ENCODE assay signal across 8 cellular contexts in the genomic region with DNA sequence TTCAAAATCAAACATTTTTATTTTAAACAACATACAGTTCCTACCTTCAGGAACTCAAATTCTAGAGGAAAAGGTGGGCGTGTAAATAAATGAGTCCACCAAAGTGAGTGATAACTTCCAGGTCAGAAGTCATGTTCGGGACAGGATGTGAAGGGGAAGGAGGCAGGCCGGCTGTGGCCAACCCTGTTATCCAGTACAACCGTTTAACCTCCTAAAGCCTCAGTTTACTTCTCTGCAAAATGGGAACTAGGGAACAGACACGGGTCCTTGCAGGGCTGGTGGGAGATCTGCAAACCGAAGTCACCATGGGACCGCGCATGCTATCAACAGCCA. TPM values are rescaled to one million over a fixed set of nuclear protein-coding genes. Genes with fewer than 3 reads are reported as not detected.
DNase-seq lines count a peak whose midpoint lies in the region; ATAC-seq and TF ChIP-seq lines count a peak whose summit lies in the region.

No MANE protein-coding gene starts in this region.

- TF ChIP-seq CTCF in NB4 (IDR thresholded peaks at IDR 0.05; ENCODE audit: low read depth, low read length) (no peak), glutamatergic neuron (IDR thresholded peaks at IDR 0.05; ENCODE audit: partially characterized antibody, unreplicated experiment) (no peak), psoas muscle (IDR thresholded peaks at IDR 0.05) (no peak)

- peaks cover 7% of the 10 kb centered on the region for H3K9me3 Mint-ChIP-seq in glutamatergic neuron (ENCODE audit: unreplicated experiment)

- H3K27me3 Mint-ChIP-seq in glutamatergic neuron (ENCODE audit: unreplicated experiment), result peaks cover 2% of the 10 kb centered on the region

- ATAC-seq in Right ventricle myocardium superior (ENCODE audit: poor library complexity), result peak; percentile 1
- ATAC-seq in Right ventricle myocardium inferior, result no peak
- ATAC-seq in HG02623 (IDR thresholded peaks at IDR 0.05; ENCODE audit: unreplicated experiment), result peak; percentile 14
- ATAC-seq in psoas muscle, result peak; percentile 2 to 27 (median 10)

- no peak for TF ChIP-seq POLR2A in NB4 (IDR thresholded peaks at IDR 0.05; ENCODE audit: extremely low read depth, insufficient read length)

- peaks cover 34% of the 10 kb centered on the region for H3K4me1 ChIP-seq in psoas muscle

- peak overlapping the region; percentile 95 for H3K4me3 Mint-ChIP-seq in glutamatergic neuron (ENCODE audit: unreplicated experiment)

- peaks cover under 1 to 13% of the 10 kb centered on the region in 2 donors for H3K36me3 ChIP-seq in psoas muscle (ENCODE audit: insufficient read depth in 1 of 2, low read depth in 1 of 2)

- intact Hi-C loops in Right ventricle myocardium superior (cut with DNase I), result no loop called here
- intact Hi-C loops in Right ventricle myocardium inferior (cut with DNase I), result loop anchor here (1.0 to 10.0 kb wide), 3 partner anchors 78 to 181 kb away; partner anchors contain the start of genes ADI1 and RNASEH1
- intact Hi-C loops in psoas muscle (cut with DNase I), result loop anchor here (2.0 to 10.0 kb wide), 3 partner anchors 74 to 762 kb away; partner anchors contain the start of gene RPS7 (in 1 of the 2)

- H3K9me3 ChIP-seq in psoas muscle, result no peaks in the 10 kb centered on the region

- H3K4me3 ChIP-seq in NB4 (ENCODE audit: low read depth, low read length) (peak overlapping the region; percentile 95), psoas muscle (peak overlapping the region; percentile 92)

- H3K4me1 Mint-ChIP-seq in glutamatergic neuron (ENCODE audit: low read depth, unreplicated experiment), result peaks cover 17% of the 10 kb centered on the region

- H3K27ac Mint-ChIP-seq in glutamatergic neuron (ENCODE audit: unreplicated experiment), result peak overlapping the region; percentile 90

- no peaks in the 10 kb centered on the region for H3K27me3 ChIP-seq in psoas muscle (ENCODE audit: insufficient read depth in 3 of 3, low read length in 2 of 3)

- peak overlapping the region; percentile 98 for H3K27ac ChIP-seq in psoas muscle

- DNase-seq in Right ventricle myocardium superior (no peak), Right ventricle myocardium inferior (ENCODE audit: missing footprints) (no peak), NB4 (ENCODE audit: low read depth) (peak; percentile 70), activated T-cell treated with anti-CD3 and anti-CD28 coated beads for 48 hours (ENCODE audit: low read depth) (peak; percentile 28), glutamatergic neuron (no peak), psoas muscle (peak in 1 of 2 donors; percentile 17), GM19240 (ENCODE audit: insufficient read length, low spot score) (no peak)

- 1 to 3% (median 1%) methylated on average over 8 of the region's 8 CpGs for WGBS in psoas muscle, 3 donors

- H3K36me3 Mint-ChIP-seq in glutamatergic neuron (ENCODE audit: unreplicated experiment), result no peaks in the 10 kb centered on the region

RNA-seq across cellular contexts. Expression of gene EIPR1, which starts 0.4 kb away (rescaled TPM):
- total RNA-seq in Right ventricle myocardium superior, result 8.4 TPM
- 10.2 TPM for total RNA-seq in Right ventricle myocardium inferior
- 43.8 TPM for total RNA-seq in glutamatergic neuron (ENCODE audit: unreplicated experiment)
- 10 to 100 TPM in 3 of 4 donors, 1 to 10 TPM in 1; 9.7 to 18.7 (median 12.3) TPM for total RNA-seq in psoas muscle
- 10 to 100 TPM; 11.5 to 42.1 (median 28.1) TPM for polyA plus RNA-seq in psoas muscle

RNA-seq across cellular contexts. Expression of gene TRAPPC12, which starts 2.2 kb away (rescaled TPM):
- total RNA-seq in Right ventricle myocardium superior, result 104 TPM
- total RNA-seq in Right ventricle myocardium inferior, result 110 TPM
- 130 TPM for total RNA-seq in glutamatergic neuron (ENCODE audit: unreplicated experiment)
- 10 to 100 TPM; 56.7 to 90.3 (median 66.9) TPM for total RNA-seq in psoas muscle
- polyA plus RNA-seq in psoas muscle, result 10 to 100 TPM; 28.7 to 50.9 (median 34.2) TPM

Comparison
In these comparisons a context has a peak if more than half of its experiments do, and no peak if none do; other contexts are left out.
1. DNase-seq: peak in NB4 (single experiment) and activated T-cell treated with anti-CD3 and anti-CD28 coated beads for 48 hours (single experiment); none in Right ventricle myocardium superior (single experiment), Right ventricle myocardium inferior (single experiment), glutamatergic neuron (single experiment) and GM19240 (single experiment).